30 cellular contexts compared by ENCODE assay signal in genomic region chr13:76335463-76335862, GRCh38.
"Had no signal": no experiment of that assay in that cellular context is flagged by ENCODE, and none has a peak within 500 bp of the region (broad histone marks: within the 10 kb centered on the region; RNA-seq: fewer than 3 reads in every experiment).

No MANE protein-coding gene starts in this region.

- FAIRE-seq: bronchial epithelial cell, TTC549 had no signal

- H3K9me3 ChIP-seq: adrenal gland, ascending aorta had no signal

- H3K27ac ChIP-seq: adrenal gland, cardiac muscle cell, VCaP had no signal

- DNase-seq: activated B cell treated with CpG ODN at 0.5 μM for 24 hours; activated CD4-positive, alpha-beta memory T cell treated with anti-CD3 and anti-CD28 coated beads for 36 hours; activated CD4-positive, alpha-beta T cell treated with anti-CD3 and anti-CD28 coated beads for 4 hours; activated CD4-positive, alpha-beta T cell treated with anti-CD3 and anti-CD28 coated beads, Interleukin-2, amount 10 ng/mL, durations not matched to agents 24 days and 14 days; activated CD4-positive, alpha-beta T cell treated with anti-CD3 and anti-CD28 coated beads, Interleukin-2, amount 50 U/mL, for 1 hour; activated CD4-positive, alpha-beta T cell treated with anti-CD3 and anti-CD28 coated beads, Interleukin-2, amount 50 U/mL, for 4 hours; activated CD4-positive, CD25-positive, alpha-beta regulatory T cell treated with anti-CD3 and anti-CD28 coated beads, Interleukin-2, amount 50 U/mL, for 72 hours; activated CD8-positive, alpha-beta memory T cell treated with anti-CD3 and anti-CD28 coated beads, Interleukin-2, amount 50 U/mL, for 4 hours; activated CD8-positive, alpha-beta T cell treated with anti-CD3 and anti-CD28 coated beads for 36 hours; activated effector memory CD4-positive, alpha-beta T cell treated with anti-CD3 and anti-CD28 coated beads, Interleukin-2, amount 50 U/mL, for 16 hours; activated gamma-delta T cell treated with Interleukin-2 at 50 U/mL for 16 hours; activated naive CD4-positive, alpha-beta T cell; activated naive CD4-positive, alpha-beta T cell treated with anti-CD3 and anti-CD28 coated beads for 36 hours; activated naive CD4-positive, alpha-beta T cell treated with anti-CD3 and anti-CD28 coated beads, Interleukin-2, amount 50 U/mL, for 16 hours; activated naive CD8-positive, alpha-beta T cell treated with anti-CD3 and anti-CD28 coated beads for 36 hours; activated T-cell treated with anti-CD3 and anti-CD28 coated beads for 4 hours; activated T-cell treated with anti-CD3 and anti-CD28 coated beads, Interleukin-2, amount 50 U/mL, for 1 hour; activated T-cell treated with anti-CD3 and anti-CD28 coated beads, Interleukin-2, amount 50 U/mL, for 4 hours; activated T-cell treated with anti-CD3 and anti-CD28 coated beads, Interleukin-2, amount 50 U/mL, for 72 hours; adrenal gland; amniotic stem cell; caudate nucleus; T-helper 1 cell; T-helper 2 cell; T-helper 9 cell had no signal

- H3K4me1 ChIP-seq: adrenal gland had no signal

- H3K4me3 ChIP-seq: adrenal gland, ascending aorta, cardiac muscle cell had no signal

- H3K27me3 ChIP-seq: adrenal gland, ascending aorta, cardiac muscle cell had no signal

- H3K36me3 ChIP-seq: adrenal gland, ascending aorta, cardiac muscle cell had no signal
